ENCODE assay signal across 1 cellular context in the genomic region with DNA sequence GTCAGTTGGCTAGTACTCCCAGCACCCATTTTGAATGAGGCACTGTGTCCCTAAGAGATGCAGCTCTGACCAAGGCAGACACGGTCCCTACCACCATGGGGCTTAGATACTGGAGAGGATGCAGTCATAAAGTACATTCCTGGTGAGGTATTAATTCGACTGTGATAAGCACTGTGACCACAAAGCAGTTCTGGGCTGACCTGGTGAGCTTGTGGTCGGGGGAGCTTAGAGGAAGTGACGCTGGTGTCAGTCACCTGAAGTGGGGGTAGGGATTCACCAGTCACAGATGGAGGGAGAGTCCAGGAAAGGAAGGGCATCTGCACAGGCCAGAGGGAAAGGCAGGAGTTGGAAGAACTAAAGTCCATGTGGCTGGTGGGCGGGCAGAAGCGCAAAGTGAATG.
TF ChIP-seq lines count a peak whose summit lies in the region.

No MANE protein-coding gene starts in this region.

TF ChIP-seq in H1, 55 proteins besides CTCF, POLR2A, EP300 and RAD21 (continued from another document):
- no peak for TF ChIP-seq NANOG (IDR thresholded peaks at IDR 0.05; ENCODE audit: insufficient read depth, low read depth, low read length, poor library complexity, severe bottlenecking)
- TF ChIP-seq TEAD4 (IDR thresholded peaks at IDR 0.05; ENCODE audit: low read depth, low read length) = no peak
- TF ChIP-seq CBX5 (IDR thresholded peaks at IDR 0.05; ENCODE audit: low read depth, low read length) = no peak
- TF ChIP-seq EZH2 (IDR thresholded peaks at IDR 0.05; ENCODE audit: low read depth, low read length, severe bottlenecking) = no peak
- no peak for TF ChIP-seq CEBPB (IDR thresholded peaks at IDR 0.05; ENCODE audit: low read depth, low read length)
- no peak for TF ChIP-seq RXRA (IDR thresholded peaks at IDR 0.05; ENCODE audit: insufficient read depth, low read depth, low read length)
- no peak for TF ChIP-seq BACH1 (IDR thresholded peaks at IDR 0.05; ENCODE audit: low read length)
- TF ChIP-seq BCL11A (IDR thresholded peaks at IDR 0.05; ENCODE audit: low read depth in 2 of 2, low read length in 2 of 2) = no peak
- TF ChIP-seq CHD1 (IDR thresholded peaks at IDR 0.05; ENCODE audit: low read depth, low read length) = no peak
- no peak for TF ChIP-seq CREB1 (IDR thresholded peaks at IDR 0.05)
- no peak for TF ChIP-seq GABPA (IDR thresholded peaks at IDR 0.05; ENCODE audit: borderline replicate concordance, insufficient read depth, low read length)
